Comparison of ENCODE assay signal across 27 cellular contexts in genomic region chr5:79146352-79146751, GRCh38. TPM values are rescaled to one million over a fixed set of nuclear protein-coding genes. Genes with fewer than 3 reads are reported as not detected.
A peak's percentile ranks its signal among the peaks of the same experiment; 100 is the strongest.
DNase-seq lines count a peak whose midpoint lies in the region; TF ChIP-seq lines count a peak whose summit lies in the region.
"Had no signal": no experiment of that assay in that cellular context is flagged by ENCODE, and none has a peak within 500 bp of the region (broad histone marks: within the 10 kb centered on the region; RNA-seq: fewer than 3 reads in every experiment).

No MANE protein-coding gene starts in this region.

- H3K27ac ChIP-seq in caudate nucleus (ENCODE audit: low read depth, low read length) (peak overlapping the region; percentile 26), sigmoid colon (peak overlapping the region in 1 of 4 donors; percentile 41)
- H3K27ac ChIP-seq: body of pancreas, colonic mucosa, suprapubic skin, vagina had no signal

- intact Hi-C loops in sigmoid colon (cut with DNase I) = no loop called here

- POLR2A ChIA-PET in activated CD4-positive, alpha-beta T cell treated with anti-CD3 and anti-CD28 coated beads, Interleukin-2, amount 10 ng/mL, durations not matched to agents 7 days and 5 days (lab: Charles Lee) = no interaction called here

- H3K36me3 Mint-ChIP-seq in activated CD4-positive, alpha-beta T cell treated with anti-CD3 and anti-CD28 coated beads, Interleukin-2, amount 10 ng/mL, durations not matched to agents 7 days and 5 days (ENCODE audit: low read depth) = no peaks in the 10 kb centered on the region
- H3K36me3 Mint-ChIP-seq: naive B cell had no signal

- H3K27ac Mint-ChIP-seq in activated CD4-positive, alpha-beta T cell treated with anti-CD3 and anti-CD28 coated beads, Interleukin-2, amount 10 ng/mL, durations not matched to agents 7 days and 5 days = no peak overlapping the region
- H3K27ac Mint-ChIP-seq: activated naive CD4-positive, alpha-beta T cell treated with anti-CD3 and anti-CD28 coated beads, Interleukin-2, amount 50 U/mL, for 24 hours; CD4-positive, alpha-beta T cell; naive B cell had no signal

- no peaks in the 10 kb centered on the region for H3K9me3 Mint-ChIP-seq in activated CD4-positive, alpha-beta T cell treated with anti-CD3 and anti-CD28 coated beads, Interleukin-2, amount 10 ng/mL, durations not matched to agents 7 days and 5 days
- H3K9me3 Mint-ChIP-seq: activated naive CD4-positive, alpha-beta T cell treated with anti-CD3 and anti-CD28 coated beads, Interleukin-2, amount 50 U/mL, for 24 hours; activated T-cell treated with anti-CD3 and anti-CD28 coated beads, Interleukin-2, amount 50 U/mL, for 4 hours; CD4-positive, alpha-beta T cell had no signal

- H3K4me3 ChIP-seq in AG10803 (ENCODE audit: low read length) = no peak overlapping the region
- no peak overlapping the region for H3K4me3 ChIP-seq in sigmoid colon
- H3K4me3 ChIP-seq: body of pancreas, colonic mucosa, gastroesophageal sphincter, suprapubic skin, vagina had no signal

- 70 to 80% methylated on average over 3 of the region's 3 CpGs for WGBS in sigmoid colon, 2 donors

- no peak for TF ChIP-seq EP300 in sigmoid colon (IDR thresholded peaks at IDR 0.05)

- H3K27me3 Mint-ChIP-seq in activated CD4-positive, alpha-beta T cell treated with anti-CD3 and anti-CD28 coated beads, Interleukin-2, amount 10 ng/mL, durations not matched to agents 7 days and 5 days = peaks cover 6% of the 10 kb centered on the region

- no peak for TF ChIP-seq POLR2A in sigmoid colon (IDR thresholded peaks at IDR 0.05)

- no peak overlapping the region for H3K4me3 Mint-ChIP-seq in activated CD4-positive, alpha-beta T cell treated with anti-CD3 and anti-CD28 coated beads, Interleukin-2, amount 10 ng/mL, durations not matched to agents 7 days and 5 days
- H3K4me3 Mint-ChIP-seq: activated naive CD4-positive, alpha-beta T cell treated with anti-CD3 and anti-CD28 coated beads, Interleukin-2, amount 50 U/mL, for 24 hours; activated T-cell treated with anti-CD3 and anti-CD28 coated beads, Interleukin-2, amount 50 U/mL, for 4 hours; CD4-positive, alpha-beta T cell; naive B cell had no signal

- peaks cover 0 to 4% (median 0%) of the 10 kb centered on the region in 4 donors for H3K4me1 ChIP-seq in sigmoid colon
- H3K4me1 ChIP-seq: colonic mucosa, suprapubic skin, vagina had no signal

- no peaks in the 10 kb centered on the region for H3K36me3 ChIP-seq in sigmoid colon
- H3K36me3 ChIP-seq: colonic mucosa, gastroesophageal sphincter, suprapubic skin, vagina had no signal

- H3K27me3 ChIP-seq in sigmoid colon = no peaks in the 10 kb centered on the region
- H3K27me3 ChIP-seq: body of pancreas, colonic mucosa, gastroesophageal sphincter, suprapubic skin, vagina had no signal

- H3K9me3 ChIP-seq in sigmoid colon = no peaks in the 10 kb centered on the region
- H3K9me3 ChIP-seq: body of pancreas, colonic mucosa, gastroesophageal sphincter, suprapubic skin, vagina had no signal

- no peak for TF ChIP-seq CTCF in AG10803 (conservative IDR thresholded peaks at IDR 0.05; ENCODE audit: low read length)
- no peak for TF ChIP-seq CTCF in sigmoid colon (IDR thresholded peaks at IDR 0.05)

- in situ Hi-C loops in ACHN (cut with HindIII; ENCODE audit: low pct_ligation_motif_present, low pct_unique_long_range_greater_than_20kb, low sequenced_read_pairs) = no loop called here

- CTCF ChIA-PET in activated CD4-positive, alpha-beta T cell treated with anti-CD3 and anti-CD28 coated beads, Interleukin-2, amount 10 ng/mL, durations not matched to agents 7 days and 5 days (lab: Charles Lee) = interaction anchor here (0.9 to 2.0 kb wide), 2 partner anchors 11 to 13 kb away, joined by 4 to 10 read pairs; no protein-coding TSS in a partner anchor

- no peaks in the 10 kb centered on the region for H3K4me1 Mint-ChIP-seq in activated CD4-positive, alpha-beta T cell treated with anti-CD3 and anti-CD28 coated beads, Interleukin-2, amount 10 ng/mL, durations not matched to agents 7 days and 5 days
- H3K4me1 Mint-ChIP-seq: activated naive CD4-positive, alpha-beta T cell treated with anti-CD3 and anti-CD28 coated beads, Interleukin-2, amount 50 U/mL, for 24 hours; naive B cell had no signal

- DNase-seq in AG10803 (ENCODE audit: low read depth) = peak; percentile 62
- DNase-seq in HPDE6-E6E7 (ENCODE audit: extremely low spot score) = peak; percentile 72
- peak in 8 of 61 donors; percentile 1 to 51 (median 20) for DNase-seq in caudate nucleus (lab: John Stamatoyannopoulos, UW)
- peak; percentile 50 for DNase-seq in iris pigment epithelial cell (ENCODE audit: low read depth)
- DNase-seq in sigmoid colon = no peak
- no peak for DNase-seq in activated CD4-positive, alpha-beta T cell treated with anti-CD3 and anti-CD28 coated beads, Interleukin-2, amount 10 ng/mL, durations not matched to agents 7 days and 5 days
- no peak for DNase-seq in ACHN
- no peak for DNase-seq in islet precursor cell
- DNase-seq: activated CD8-positive, alpha-beta memory T cell treated with anti-CD3 and anti-CD28 coated beads for 24 hours; activated T-cell treated with anti-CD3 and anti-CD28 coated beads, Interleukin-2, amount 50 U/mL, for 4 hours; body of pancreas; CD4-positive, alpha-beta T cell; colonic mucosa; left cardiac atrium; mesenchymal stem cell; naive B cell; NCI-H1048; NCI-H2029; NCI-H345; right cardiac atrium; T1000 had no signal

RNA-seq across cellular contexts. Expression of gene BHMT, which starts 34.7 kb away (rescaled TPM):
- total RNA-seq in sigmoid colon = 1 to 10 TPM in 1 of 4 donors, under 1 TPM in 3; 0.33 to 6.6 (median 0.38) TPM
- under 1 TPM in 1 of 3 donors, not detected in 2; 0.04 TPM for polyA plus RNA-seq in sigmoid colon
- total RNA-seq in activated CD4-positive, alpha-beta T cell treated with anti-CD3 and anti-CD28 coated beads, Interleukin-2, amount 10 ng/mL, durations not matched to agents 7 days and 5 days = not detected
- total RNA-seq: body of pancreas; CD4-positive, alpha-beta T cell; osteocyte; vagina had no signal
- polyA plus RNA-seq: AG04450 had no signal

Comparison
In these comparisons a context has a peak if more than half of its experiments do, and no peak if none do; other contexts are left out.
1. DNase-seq: peak in AG10803 (single experiment), HPDE6-E6E7 (single experiment) and iris pigment epithelial cell (single experiment); none in sigmoid colon (single experiment), activated CD4-positive, alpha-beta T cell treated with anti-CD3 and anti-CD28 coated beads, Interleukin-2, amount 10 ng/mL, durations not matched to agents 7 days and 5 days (single experiment), ACHN (single experiment) and islet precursor cell (single experiment).